In genomic region chr17:82698974-82699442, GRCh38 we compare ENCODE assay signal across 8 cellular contexts. TPM values are rescaled to one million over a fixed set of nuclear protein-coding genes. Genes with fewer than 3 reads are reported as not detected.
DNase-seq lines count a peak whose midpoint lies in the region; ATAC-seq, FAIRE-seq and TF ChIP-seq lines count a peak whose summit lies in the region.

No MANE protein-coding gene starts in this region.

- peak overlapping the region in 1 of 2 experiments; percentile 5 for H3K23ac ChIP-seq in mesenchymal stem cell (ENCODE audit: low read length in 2 of 2)

- H2BK120ac ChIP-seq in mesenchymal stem cell (ENCODE audit: low read depth, low read length) = no peak overlapping the region

- H4K91ac ChIP-seq in mesenchymal stem cell (ENCODE audit: low read length) = peak overlapping the region; percentile 1

- H3K4me2 ChIP-seq in astrocyte (ENCODE audit: low read length) (peak overlapping the region; percentile 85), mesenchymal stem cell (ENCODE audit: low read length, poor library complexity, severe bottlenecking) (peak overlapping the region; percentile 68)

- H3K4me1 ChIP-seq in astrocyte (ENCODE audit: insufficient read depth, low read length) (peaks cover 9% of the 10 kb centered on the region), mesenchymal stem cell (ENCODE audit: control insufficient read depth, insufficient read depth, low read depth, low read length) (peaks cover 24% of the 10 kb centered on the region)

- peaks cover 11% of the 10 kb centered on the region for H4K20me1 ChIP-seq in astrocyte (ENCODE audit: insufficient read depth, low read length)

- H3K27me3 ChIP-seq in astrocyte (ENCODE audit: insufficient read depth, low read length) = peaks cover 2% of the 10 kb centered on the region
- peaks cover 6 to 7% of the 10 kb centered on the region in 2 experiments for H3K27me3 ChIP-seq in mesenchymal stem cell (ENCODE audit: control insufficient read depth in 1 of 2, insufficient read depth in 1 of 2, low read length in 2 of 2)

- no peak for DNase-seq in GM12892 (ENCODE audit: insufficient read length)
- DNase-seq in astrocyte (ENCODE audit: low read depth) = no peak
- no peak for DNase-seq in mesenchymal stem cell
- DNase-seq in NCI-H146 (lab: John Stamatoyannopoulos, UW) = no peak
- DNase-seq in GM19239 (ENCODE audit: insufficient read length, low spot score) = no peak
- DNase-seq in NCI-H1417 (lab: John Stamatoyannopoulos, UW) = no peak
- DNase-seq in SIG-M5 treated with dmso at 0.1 percent for 504 hours (lab: John Stamatoyannopoulos, UW; ENCODE audit: unreplicated experiment) = no peak

- FAIRE-seq in GM12892 (lab: Jason Lieb, UNC) = peak; percentile 50
- FAIRE-seq in astrocyte (lab: Jason Lieb, UNC) = no peak
- FAIRE-seq in GM19239 (lab: Jason Lieb, UNC) = no peak

- H3K27ac Mint-ChIP-seq in astrocyte (ENCODE audit: unreplicated experiment) = no peak overlapping the region

- peaks cover 10% of the 10 kb centered on the region for H3K79me2 ChIP-seq in astrocyte (ENCODE audit: insufficient read depth, low read length)

- H3K36me3 ChIP-seq in astrocyte (ENCODE audit: insufficient read depth, low read length) (no peaks in the 10 kb centered on the region), mesenchymal stem cell (ENCODE audit: control insufficient read depth in 1 of 2, insufficient read depth in 2 of 2, low read depth in 1 of 2, low read length in 2 of 2) (peaks cover 0 to 10% of the 10 kb centered on the region in 2 experiments)

- peak overlapping the region; percentile 96 for H2AFZ ChIP-seq in astrocyte (ENCODE audit: low read depth, low read length)
- H2AFZ ChIP-seq in mesenchymal stem cell (ENCODE audit: low read depth, low read length) = peak overlapping the region; percentile 92

- H2BK15ac ChIP-seq in mesenchymal stem cell (ENCODE audit: low read depth, poor library complexity, severe bottlenecking) = no peak overlapping the region

- peak overlapping the region; percentile 70 for H3K4me3 ChIP-seq in astrocyte (ENCODE audit: insufficient read depth, low read depth, low read length)
- H3K4me3 ChIP-seq in mesenchymal stem cell (ENCODE audit: insufficient read depth in 1 of 2, low read depth in 1 of 2, low read length in 2 of 2) = peak overlapping the region; percentile 71 to 85

- peaks cover 15% of the 10 kb centered on the region for H3K79me1 ChIP-seq in mesenchymal stem cell (replicated peaks; ENCODE audit: low read length, poor library complexity, severe bottlenecking)

- H3K9me3 ChIP-seq in astrocyte (ENCODE audit: insufficient read depth, low read depth, low read length) (peaks cover 5% of the 10 kb centered on the region), mesenchymal stem cell (ENCODE audit: control insufficient read depth, low read length) (peaks cover 10% of the 10 kb centered on the region)

- no peak for TF ChIP-seq CTCF in astrocyte (IDR thresholded peaks at IDR 0.05; ENCODE audit: insufficient read depth, low read depth, low read length)

- H3K9me3 Mint-ChIP-seq in astrocyte (ENCODE audit: unreplicated experiment) = peaks cover 15% of the 10 kb centered on the region

- no peak overlapping the region for H4K8ac ChIP-seq in mesenchymal stem cell (ENCODE audit: low read length)

- TF ChIP-seq POLR2A in GM12892 (IDR thresholded peaks at IDR 0.05; ENCODE audit: low read depth, low read length) = no peak

- ATAC-seq in HG03108 (IDR thresholded peaks at IDR 0.05; ENCODE audit: unreplicated experiment) = peak; percentile 14

- no peak overlapping the region for H2BK12ac ChIP-seq in mesenchymal stem cell (ENCODE audit: low read length in 2 of 2)

- H3K27ac ChIP-seq in astrocyte (ENCODE audit: low read depth, low read length) (no peak overlapping the region), mesenchymal stem cell (ENCODE audit: low read length, poor library complexity, severe bottlenecking) (no peak overlapping the region)

- H3K4ac ChIP-seq in mesenchymal stem cell (ENCODE audit: low read depth in 1 of 2, low read length in 2 of 2) = no peak overlapping the region

- H3K27me3 Mint-ChIP-seq in astrocyte (ENCODE audit: low read depth, unreplicated experiment) = peaks cover 9% of the 10 kb centered on the region

- H2BK5ac ChIP-seq in mesenchymal stem cell (ENCODE audit: low read depth, low read length, poor library complexity, severe bottlenecking) = no peak overlapping the region

- no peak overlapping the region for H2AK5ac ChIP-seq in mesenchymal stem cell (ENCODE audit: low read length, severe bottlenecking)

- peak overlapping the region; percentile 8 to 44 for H3K18ac ChIP-seq in mesenchymal stem cell (ENCODE audit: low read depth in 1 of 2, low read length in 2 of 2)

- peak overlapping the region in 1 of 2 experiments; percentile 45 for H3K14ac ChIP-seq in mesenchymal stem cell (ENCODE audit: low read length in 2 of 2)

- peaks cover 10% of the 10 kb centered on the region for H3K36me3 Mint-ChIP-seq in astrocyte (ENCODE audit: low read depth, unreplicated experiment)

- 15% methylated on average over 44 of the region's 45 CpGs for WGBS in mesenchymal stem cell

- H3K4me1 Mint-ChIP-seq in astrocyte (ENCODE audit: low read depth, unreplicated experiment) = peaks cover 2% of the 10 kb centered on the region

- peak overlapping the region; percentile 68 for H3K9ac ChIP-seq in astrocyte (ENCODE audit: low read length)
- peak overlapping the region; percentile 64 for H3K9ac ChIP-seq in mesenchymal stem cell (ENCODE audit: low read length)

- peak overlapping the region; percentile 87 for H3K4me3 Mint-ChIP-seq in astrocyte (ENCODE audit: unreplicated experiment)

RNA-seq across cellular contexts. Expression of gene RAB40B, which starts 0.5 kb away (rescaled TPM):
- polyA plus RNA-seq in GM12892 (2012; ENCODE audit: missing spikeins) = 1.4 TPM
- 15.8 and 17.5 TPM in 2 replicates for total RNA-seq in astrocyte
- 8.5 TPM for polyA plus RNA-seq in mesenchymal stem cell (2013, experiment 1 of 2)
- polyA plus RNA-seq in mesenchymal stem cell (2013, experiment 2 of 2) = 7.7 TPM

RNA-seq across cellular contexts. Expression of gene FN3KRP, which starts 17.5 kb away (rescaled TPM):
- 31.9 TPM for polyA plus RNA-seq in GM12892 (2012; ENCODE audit: missing spikeins)
- total RNA-seq in astrocyte = 14.8 and 15.4 TPM in 2 replicates
- polyA plus RNA-seq in mesenchymal stem cell (2013, experiment 1 of 2) = 13.0 TPM
- polyA plus RNA-seq in mesenchymal stem cell (2013, experiment 2 of 2) = 12.8 TPM

RNA-seq across cellular contexts. Expression of gene FN3K, which starts 36.4 kb away (rescaled TPM):
- polyA plus RNA-seq in GM12892 (2012; ENCODE audit: missing spikeins) = 0.21 TPM
- total RNA-seq in astrocyte = 4.0 and 4.1 TPM in 2 replicates
- polyA plus RNA-seq in mesenchymal stem cell (2013, experiment 1 of 2) = 5.0 TPM
- 5.7 TPM for polyA plus RNA-seq in mesenchymal stem cell (2013, experiment 2 of 2)

RNA-seq across cellular contexts. Expression of gene WDR45B, which starts 50.8 kb away (rescaled TPM):
- 36.7 TPM for polyA plus RNA-seq in GM12892 (2012; ENCODE audit: missing spikeins)
- 74.3 and 75.4 TPM in 2 replicates for total RNA-seq in astrocyte
- polyA plus RNA-seq in mesenchymal stem cell (2013, experiment 1 of 2) = 65.7 TPM
- polyA plus RNA-seq in mesenchymal stem cell (2013, experiment 2 of 2) = 65.3 TPM

RNA-seq across cellular contexts. Expression of gene TBCD, which starts 52.9 kb away (rescaled TPM):
- 40.0 TPM for polyA plus RNA-seq in GM12892 (2012; ENCODE audit: missing spikeins)
- total RNA-seq in astrocyte = 31.8 and 35.6 TPM in 2 replicates
- 21.3 TPM for polyA plus RNA-seq in mesenchymal stem cell (2013, experiment 1 of 2)
- polyA plus RNA-seq in mesenchymal stem cell (2013, experiment 2 of 2) = 19.9 TPM
